In the genomic region with DNA sequence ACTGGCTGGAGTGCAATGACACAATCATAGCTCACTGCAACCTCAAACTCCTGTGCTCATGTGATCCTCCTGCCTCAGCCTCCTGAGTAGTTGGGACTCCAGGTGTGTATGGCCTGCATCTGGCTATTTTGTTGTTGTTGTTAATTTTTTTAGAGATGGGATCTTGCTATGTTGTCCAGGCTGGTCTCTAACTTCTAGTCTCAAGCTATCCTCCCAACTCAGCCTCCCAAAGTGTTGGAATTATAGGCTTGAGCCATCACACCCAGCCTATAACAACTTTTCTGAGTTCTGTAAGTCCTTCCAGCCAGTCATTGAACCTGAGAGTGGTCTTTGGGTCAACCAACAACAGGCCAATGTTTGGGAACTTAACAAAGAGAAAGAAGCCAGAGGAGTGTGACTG, we compare ENCODE assay signal across 2 cellular contexts.
TF ChIP-seq lines count a peak whose summit lies in the region.

No MANE protein-coding gene starts in this region.

TF ChIP-seq in HEK293, 187 proteins besides CTCF, POLR2A, EP300 and RAD21:
- TF ChIP-seq, protein P1, sequence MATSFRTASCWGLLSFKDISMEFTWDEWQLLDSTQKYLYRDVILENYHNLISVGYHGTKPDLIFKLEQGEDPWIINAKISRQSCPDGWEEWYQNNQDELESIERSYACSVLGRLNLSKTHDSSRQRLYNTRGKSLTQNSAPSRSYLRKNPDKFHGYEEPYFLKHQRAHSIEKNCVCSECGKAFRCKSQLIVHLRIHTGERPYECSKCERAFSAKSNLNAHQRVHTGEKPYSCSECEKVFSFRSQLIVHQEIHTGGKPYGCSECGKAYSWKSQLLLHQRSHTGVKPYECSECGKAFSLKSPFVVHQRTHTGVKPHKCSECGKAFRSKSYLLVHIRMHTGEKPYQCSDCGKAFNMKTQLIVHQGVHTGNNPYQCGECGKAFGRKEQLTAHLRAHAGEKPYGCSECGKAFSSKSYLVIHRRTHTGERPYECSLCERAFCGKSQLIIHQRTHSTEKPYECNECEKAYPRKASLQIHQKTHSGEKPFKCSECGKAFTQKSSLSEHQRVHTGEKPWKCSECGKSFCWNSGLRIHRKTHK (tag by site-specific recombination; IDR thresholded peaks at IDR 0.05) = no peak
- TF ChIP-seq ZNF121 (tag by site-specific recombination; IDR thresholded peaks at IDR 0.05) = 0 out of 2 replicates have a peak, but pooled peaks have one; percentile 14
TF ChIP-seq in HEK293: peak in this region for 1.

TF ChIP-seq in H1, 55 proteins besides CTCF, POLR2A, EP300 and RAD21 (continued from another document):
- TF ChIP-seq BCL11A (IDR thresholded peaks at IDR 0.05; ENCODE audit: low read depth in 2 of 2, low read length in 2 of 2) (no peak), KDM1A (IDR thresholded peaks at IDR 0.05; ENCODE audit: borderline replicate concordance, low read length) (no peak), YY1 (IDR thresholded peaks at IDR 0.05; ENCODE audit: low read depth, low read length) (no peak), SP2 (IDR thresholded peaks at IDR 0.05; ENCODE audit: low read length) (no peak)
